In the genomic region with DNA sequence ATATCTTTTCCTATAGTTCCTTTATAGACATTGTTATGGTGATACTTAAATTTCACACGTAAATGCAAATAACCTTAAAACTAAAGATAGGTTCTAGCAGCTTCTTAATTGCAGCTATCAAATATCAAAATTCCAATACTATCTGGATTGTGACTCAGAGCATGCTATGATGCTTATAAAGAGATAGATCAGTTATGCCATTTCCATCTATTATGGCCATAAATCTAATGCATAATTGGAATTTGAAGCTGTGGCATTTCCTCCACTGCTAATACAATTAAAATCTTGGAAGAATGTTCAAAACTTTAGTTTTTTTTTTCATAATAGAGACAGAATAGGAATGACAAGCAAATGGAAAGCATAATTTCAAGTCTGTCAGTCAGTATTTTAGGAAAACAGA, we compare ENCODE assay signal across 28 cellular contexts.
"Had no signal": no experiment of that assay in that cellular context is flagged by ENCODE, and none has a peak within 500 bp of the region (broad histone marks: within the 10 kb centered on the region; RNA-seq: fewer than 3 reads in every experiment).

No MANE protein-coding gene starts in this region.

- H3K27ac Mint-ChIP-seq: immature natural killer cell; naive thymus-derived CD8-positive, alpha-beta T cell; nephron; progenitor cell of endocrine pancreas; stimulated activated naive B cell treated with anti-CD40 and anti-IgM and Interleukin-4, amounts not matched to agents 10 μg/mL and 1 μg/mL and 100 μg/mL, for 72 hours had no signal

- H3K36me3 Mint-ChIP-seq: immature natural killer cell; naive thymus-derived CD8-positive, alpha-beta T cell; stimulated activated naive B cell treated with anti-CD40 and anti-IgM and Interleukin-4, amounts not matched to agents 10 μg/mL and 1 μg/mL and 100 μg/mL, for 72 hours had no signal

- H3K9me3 ChIP-seq: left lung, lower lobe of right lung, neutrophil, ovary, right atrium auricular region, right lobe of liver, suprapubic skin, thoracic aorta, tibial artery, upper lobe of right lung had no signal

- DNase-seq: hypothalamus; immature natural killer cell; kidney; left colon; left lung; lower lobe of right lung; mammary epithelial cell; mesenchymal stem cell; naive thymus-derived CD8-positive, alpha-beta T cell; ovary; right lobe of liver; stimulated activated CD4-positive, alpha-beta T cell treated with anti-CD3 and anti-CD28 coated beads, Interleukin-12 subunit alpha, Interleukin-12 subunit beta, amount 100 ng/mL, for 4 hours; stimulated activated CD4-positive, alpha-beta T cell treated with anti-CD3 and anti-CD28 coated beads, Interleukin-15, amount 100 ng/mL, for 24 hours; stimulated activated CD4-positive, alpha-beta T cell treated with anti-CD3 and anti-CD28 coated beads, Interleukin-2, amount 100 ng/mL, for 24 hours; stimulated activated CD4-positive, alpha-beta T cell treated with anti-CD3 and anti-CD28 coated beads, Interleukin-4, amount 100 ng/mL, for 1 hour; stimulated activated naive B cell treated with anti-CD40 and anti-IgM and Interleukin-4, amounts not matched to agents 10 μg/mL and 1 μg/mL and 100 μg/mL, for 72 hours; stimulated activated naive CD8-positive, alpha-beta T cell treated with anti-CD3 and anti-CD28 coated beads, Interleukin-15, Interleukin-2, amounts not matched to agents 100 U/mL and 50 U/mL, for 24 hours; tibial artery; trophoblast cell; upper lobe of right lung had no signal

- H3K4me3 Mint-ChIP-seq: immature natural killer cell; naive thymus-derived CD8-positive, alpha-beta T cell; nephron; neural crest cell; stimulated activated naive B cell treated with anti-CD40 and anti-IgM and Interleukin-4, amounts not matched to agents 10 μg/mL and 1 μg/mL and 100 μg/mL, for 72 hours had no signal

- H3K27me3 Mint-ChIP-seq: stimulated activated naive B cell treated with anti-CD40 and anti-IgM and Interleukin-4, amounts not matched to agents 10 μg/mL and 1 μg/mL and 100 μg/mL, for 72 hours had no signal

- H3K9me3 Mint-ChIP-seq: naive thymus-derived CD8-positive, alpha-beta T cell; nephron; stimulated activated naive B cell treated with anti-CD40 and anti-IgM and Interleukin-4, amounts not matched to agents 10 μg/mL and 1 μg/mL and 100 μg/mL, for 72 hours had no signal

- H3K36me3 ChIP-seq: left lung, lower lobe of right lung, neutrophil, ovary, right atrium auricular region, right lobe of liver, suprapubic skin, thoracic aorta, tibial artery, upper lobe of right lung had no signal

- H3K27ac ChIP-seq: left lung, lower lobe of right lung, neutrophil, ovary, right atrium auricular region, right lobe of liver, skin epidermis, suprapubic skin, thoracic aorta, tibial artery, upper lobe of right lung had no signal

- H3K4me3 ChIP-seq: left lung, lower lobe of right lung, ovary, right atrium auricular region, right lobe of liver, skin epidermis, suprapubic skin, thoracic aorta, tibial artery, upper lobe of right lung had no signal

- ATAC-seq: left colon; left lung; lower lobe of right lung; naive thymus-derived CD8-positive, alpha-beta T cell; right lobe of liver; stimulated activated naive B cell treated with anti-CD40 and anti-IgM and Interleukin-4, amounts not matched to agents 10 μg/mL and 1 μg/mL and 100 μg/mL, for 72 hours; stimulated activated naive CD8-positive, alpha-beta T cell treated with anti-CD3 and anti-CD28 coated beads, Interleukin-15, Interleukin-2, amounts not matched to agents 100 U/mL and 50 U/mL, for 24 hours; upper lobe of right lung had no signal

- H3K4me1 ChIP-seq: left lung, lower lobe of right lung, right atrium auricular region, right lobe of liver, suprapubic skin, tibial artery, upper lobe of right lung had no signal

- H3K27me3 ChIP-seq: left lung, neutrophil, ovary, right atrium auricular region, right lobe of liver, suprapubic skin, tibial artery, upper lobe of right lung had no signal

- H3K4me1 Mint-ChIP-seq: immature natural killer cell; naive thymus-derived CD8-positive, alpha-beta T cell; nephron; stimulated activated naive B cell treated with anti-CD40 and anti-IgM and Interleukin-4, amounts not matched to agents 10 μg/mL and 1 μg/mL and 100 μg/mL, for 72 hours had no signal
